ENCODE assay signal across 1 cellular context in genomic region chrX:102129473-102129872, GRCh38.
TF ChIP-seq lines count a peak whose summit lies in the region.

No MANE protein-coding gene starts in this region.

TF ChIP-seq in HepG2, 621 proteins besides CTCF, POLR2A, EP300 and RAD21:
- TF ChIP-seq ETS1 (CRISPR knock-in tag; IDR thresholded peaks at IDR 0.05) (no peak), ATAD3A (CRISPR knock-in tag; IDR thresholded peaks at IDR 0.05) (no peak), HNF4A (CRISPR knock-in tag; IDR thresholded peaks at IDR 0.05) (no peak), ATF7 (IDR thresholded peaks at IDR 0.05) (no peak), ATF7 (CRISPR knock-in tag; IDR thresholded peaks at IDR 0.05) (no peak), NCOA2 (CRISPR knock-in tag; IDR thresholded peaks at IDR 0.05) (no peak), ZBTB20 (CRISPR knock-in tag; IDR thresholded peaks at IDR 0.05; ENCODE audit: borderline replicate concordance, low read depth) (no peak), KLF6 (CRISPR knock-in tag; IDR thresholded peaks at IDR 0.05) (no peak), ZNF335 (CRISPR knock-in tag; IDR thresholded peaks at IDR 0.05) (no peak), ZNF446 (CRISPR knock-in tag; IDR thresholded peaks at IDR 0.05) (no peak), EED (CRISPR knock-in tag; IDR thresholded peaks at IDR 0.05) (no peak)
